ENCODE assay signal across 18 cellular contexts in the genomic region with DNA sequence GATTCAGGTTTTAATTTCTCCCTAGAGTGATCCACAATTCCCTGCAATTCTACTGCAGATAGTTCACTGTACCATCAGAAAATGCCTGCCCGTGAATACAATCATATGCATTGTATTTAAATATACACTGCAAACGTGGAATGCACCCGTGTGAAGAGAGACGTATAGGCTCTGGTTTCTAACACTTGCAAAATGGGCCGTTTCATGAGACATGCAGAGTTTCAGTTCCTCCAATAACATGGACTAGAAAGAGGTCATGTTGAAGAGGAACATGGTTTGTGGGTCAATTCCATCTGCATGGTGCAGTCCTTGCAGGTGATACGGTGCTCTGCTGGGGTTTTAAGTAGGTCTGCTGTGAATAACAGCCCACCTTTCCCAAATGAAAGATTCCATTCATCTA.
"Had no signal": no experiment of that assay in that cellular context is flagged by ENCODE, and none has a peak within 500 bp of the region (broad histone marks: within the 10 kb centered on the region; RNA-seq: fewer than 3 reads in every experiment).

No MANE protein-coding gene starts in this region.

- H3K4me3 ChIP-seq: ascending aorta, gastrocnemius medialis, thyroid gland had no signal

- H3K9me3 ChIP-seq: ascending aorta, gastrocnemius medialis, thyroid gland had no signal

- H3K36me3 ChIP-seq: ascending aorta, gastrocnemius medialis, thyroid gland, WERI-Rb-1 had no signal

- FAIRE-seq: kidney had no signal

- DNase-seq: activated CD4-positive, alpha-beta T cell treated with anti-CD3 and anti-CD28 coated beads for 1 hour; activated CD4-positive, alpha-beta T cell treated with anti-CD3 and anti-CD28 coated beads, Interleukin-2, amount 50 U/mL, for 4 hours; activated effector memory CD4-positive, alpha-beta T cell treated with anti-CD3 and anti-CD28 coated beads, Interleukin-2, amount 50 U/mL, for 16 hours; activated T-cell treated with anti-CD3 and anti-CD28 coated beads, Interleukin-2, amount 50 U/mL, for 72 hours; cerebellar nuclear complex; cortex of kidney; gastrocnemius medialis; head of caudate nucleus; kidney; occipital lobe; retina; stimulated activated CD4-positive, alpha-beta T cell treated with anti-CD3 and anti-CD28 coated beads, Interleukin-12 subunit alpha, Interleukin-12 subunit beta, amount 100 ng/mL, for 4 hours; stimulated activated CD4-positive, alpha-beta T cell treated with anti-CD3 and anti-CD28 coated beads, Interleukin-1b, Interleukin-23, amount 100 ng/mL, for 48 hours; stimulated activated CD8-positive, alpha-beta memory T cell treated with anti-CD3 and anti-CD28 coated beads, Interleukin-4, amount 100 ng/mL, for 48 hours; stimulated activated naive CD4-positive, alpha-beta T cell treated with Interleukin-2 at 50 U/mL for 16 hours; thyroid gland; WERI-Rb-1 had no signal

- H3K27me3 ChIP-seq: ascending aorta, gastrocnemius medialis, thyroid gland had no signal

- H3K27ac ChIP-seq: ascending aorta, gastrocnemius medialis, thyroid gland, WERI-Rb-1 had no signal

- H3K4me1 ChIP-seq: ascending aorta, gastrocnemius medialis, thyroid gland had no signal
